8 cellular contexts compared by ENCODE assay signal in the genomic region with DNA sequence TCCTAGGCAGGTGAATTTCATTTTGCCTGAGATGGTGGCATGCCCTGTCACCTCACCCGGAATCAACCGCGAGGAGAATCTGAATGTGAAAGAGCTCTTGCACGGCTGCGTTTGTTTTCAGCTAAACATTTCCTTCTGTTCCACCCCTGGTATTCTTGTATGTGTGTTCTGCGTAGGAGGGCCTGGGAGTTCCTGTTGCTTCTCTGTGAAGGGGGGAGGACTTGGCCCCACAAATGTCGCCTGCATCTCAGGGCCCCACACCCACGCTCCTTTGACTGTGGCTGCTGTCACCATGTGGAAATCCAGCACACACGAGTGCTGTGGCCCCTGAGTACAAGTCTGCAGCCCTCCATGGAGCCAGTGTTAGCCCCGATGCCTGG. TPM values are rescaled to one million over a fixed set of nuclear protein-coding genes. Genes with fewer than 3 reads are reported as not detected.
DNase-seq lines count a peak whose midpoint lies in the region; ATAC-seq and TF ChIP-seq lines count a peak whose summit lies in the region.

No MANE protein-coding gene starts in this region.

- no peaks in the 10 kb centered on the region for H3K79me2 ChIP-seq in smooth muscle cell (ENCODE audit: low read depth)

- no peak overlapping the region for H3K9ac ChIP-seq in smooth muscle cell (ENCODE audit: low read depth)

- H3K27me3 ChIP-seq in smooth muscle cell (ENCODE audit: low read depth), result no peaks in the 10 kb centered on the region

- intact Hi-C loops in MCF 10A (cut with micrococcal nuclease), result no loop called here

- DNase-seq in KBM-7, result peak; percentile 96
- DNase-seq in activated naive CD4-positive, alpha-beta T cell treated with Interleukin-2 at 50 U/mL for 16 hours, result peak; percentile 79
- no peak for DNase-seq in C1 segment of cervical spinal cord (lab: John Stamatoyannopoulos, UW)
- DNase-seq in MCF 10A (ENCODE audit: unreplicated experiment), result no peak
- no peak for DNase-seq in omental fat pad (ENCODE audit: low spot score)
- DNase-seq in smooth muscle cell (lab: John Stamatoyannopoulos, UW; ENCODE audit: unreplicated experiment), result no peak

- H3K27ac Mint-ChIP-seq in MCF 10A (ENCODE audit: low read depth, unreplicated experiment), result no peak overlapping the region

- no peaks in the 10 kb centered on the region for H3K9me3 ChIP-seq in smooth muscle cell (replicated peaks; ENCODE audit: low read depth)

- POLR2A ChIA-PET in MCF 10A (lab: Yijun Ruan, JAX), result no interaction called here

- 81% methylated on average over 10 of the region's 10 CpGs for WGBS in smooth muscle cell (ENCODE audit: low lambda C conversion rate)

- no peak overlapping the region for H3K4me2 ChIP-seq in smooth muscle cell

- no peaks in the 10 kb centered on the region for H3F3A ChIP-seq in smooth muscle cell (ENCODE audit: low read depth)

- H3K4me3 ChIP-seq in skin epidermis (no peak overlapping the region), smooth muscle cell (no peak overlapping the region)

- TF ChIP-seq CTCF in MCF 10A (IDR thresholded peaks at IDR 0.05; ENCODE audit: unreplicated experiment), result no peak
- TF ChIP-seq CTCF in omental fat pad (IDR thresholded peaks at IDR 0.05), result no peak
- no peak for TF ChIP-seq CTCF in smooth muscle cell (IDR thresholded peaks at IDR 0.05; ENCODE audit: borderline replicate concordance, insufficient read depth, poor library complexity, severe bottlenecking)

- no peaks in the 10 kb centered on the region for H4K20me1 ChIP-seq in smooth muscle cell (ENCODE audit: low read depth)

- ATAC-seq in GM19025 (IDR thresholded peaks at IDR 0.05; ENCODE audit: low read depth, unreplicated experiment) (peak; percentile 40), omental fat pad (ENCODE audit: low FRiP score) (no peak)

- H3K36me3 Mint-ChIP-seq in MCF 10A (ENCODE audit: insufficient read depth, unreplicated experiment), result no peaks in the 10 kb centered on the region

- in situ Hi-C loops in KBM-7 (cut with MboI; ENCODE audit: low pct_unique_long_range_greater_than_20kb, low sequenced_read_pairs), result loop anchor here (25.0 kb wide), 1 partner anchor 224 kb away; no protein-coding TSS in a partner anchor

- no peaks in the 10 kb centered on the region for H3K4me1 ChIP-seq in smooth muscle cell (ENCODE audit: low read depth)

- BruUV-seq in MCF 10A (replicated peaks; lab: Mats Ljungman, UMichigan), result no TSS peak

- no peaks in the 10 kb centered on the region for H3K36me3 ChIP-seq in smooth muscle cell (ENCODE audit: low read depth)

- H3K4me3 Mint-ChIP-seq in MCF 10A (ENCODE audit: unreplicated experiment), result no peak overlapping the region

- H3K4me1 Mint-ChIP-seq in MCF 10A (ENCODE audit: insufficient read depth, unreplicated experiment), result peaks cover 6% of the 10 kb centered on the region

- CTCF ChIA-PET in MCF 10A (lab: Yijun Ruan, JAX), result interaction anchor here (1.1 to 2.1 kb wide), 6 partner anchors 8 to 123 kb away, joined by 3 to 11 read pairs (median 8); no protein-coding TSS in a partner anchor

- no peak overlapping the region for H2AFZ ChIP-seq in smooth muscle cell (ENCODE audit: low read depth)

- no peaks in the 10 kb centered on the region for H3K9me3 Mint-ChIP-seq in MCF 10A (ENCODE audit: unreplicated experiment)

- H3K27ac ChIP-seq in skin epidermis (peak overlapping the region in 16 of 21 experiments; percentile 5 to 85 (median 48)), smooth muscle cell (ENCODE audit: low read depth) (no peak overlapping the region)

- no peaks in the 10 kb centered on the region for H3K27me3 Mint-ChIP-seq in MCF 10A (ENCODE audit: insufficient read depth, unreplicated experiment)

RNA-seq across cellular contexts. Expression of gene CLCN4, which starts 45.8 kb away (rescaled TPM):
- total RNA-seq in MCF 10A (2022) (7.3 and 9.3 TPM in 2 replicates), omental fat pad (1 to 10 TPM; 1.2 to 3.9 (median 2.3) TPM), smooth muscle cell (2.5 and 3.0 TPM in 2 replicates)
- 2.1 and 3.1 TPM in 2 replicates for polyA plus RNA-seq in smooth muscle cell

Comparison
In these comparisons a context has a peak if more than half of its experiments do, and no peak if none do; other contexts are left out.
1. DNase-seq: peak in KBM-7 (single experiment) and activated naive CD4-positive, alpha-beta T cell treated with Interleukin-2 at 50 U/mL for 16 hours (single experiment); none in C1 segment of cervical spinal cord (0 of 14), MCF 10A (single experiment), omental fat pad (single experiment) and smooth muscle cell (single experiment).